In the genomic region with DNA sequence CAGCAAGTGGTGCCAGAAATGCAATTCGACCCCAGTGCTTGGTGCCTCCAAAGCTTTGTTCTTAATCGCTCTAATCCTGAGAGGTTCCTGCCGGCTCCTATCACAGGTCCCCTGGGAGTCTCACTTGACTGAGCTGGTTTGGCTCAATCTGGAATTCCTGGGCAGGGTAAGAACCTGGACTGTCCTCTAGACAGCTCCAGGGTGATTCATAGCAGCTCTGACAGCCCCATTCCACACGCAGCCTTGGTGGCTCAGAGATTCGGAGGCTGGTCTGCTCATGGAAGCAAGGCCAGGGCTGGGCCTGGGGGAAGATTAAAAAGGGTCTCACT, we compare ENCODE assay signal across 12 cellular contexts. TPM values are rescaled to one million over a fixed set of nuclear protein-coding genes. Genes with fewer than 3 reads are reported as not detected.
DNase-seq lines count a peak whose midpoint lies in the region; ATAC-seq and TF ChIP-seq lines count a peak whose summit lies in the region.
"Had no signal": no experiment of that assay in that cellular context is flagged by ENCODE, and none has a peak within 500 bp of the region (broad histone marks: within the 10 kb centered on the region; RNA-seq: fewer than 3 reads in every experiment).

No MANE protein-coding gene starts in this region.

- no peak overlapping the region for H3K27ac ChIP-seq in spleen

- H3K4me1 ChIP-seq in spleen = peaks cover 6 to 44% (median 29%) of the 10 kb centered on the region in 6 donors

- WGBS in spleen, 5 donors = 71 to 89% (median 82%) methylated on average over 5 of the region's 5 CpGs

- ATAC-seq in HG03280 (IDR thresholded peaks at IDR 0.05; ENCODE audit: unreplicated experiment) (no peak), GM18498 (IDR thresholded peaks at IDR 0.05; ENCODE audit: unreplicated experiment) (no peak)

- no peak for TF ChIP-seq POLR2A in spleen (IDR thresholded peaks at IDR 0.05)

- H3K9me3 ChIP-seq in spleen = no peaks in the 10 kb centered on the region

- peak; percentile 19 for DNase-seq in COLO829 (ENCODE audit: low spot score)
- DNase-seq in M059J (ENCODE audit: low read depth) = peak; percentile 50
- DNase-seq in astrocyte of the spinal cord (ENCODE audit: low read depth, low spot score) = peak; percentile 26
- peak; percentile 61 for DNase-seq in left kidney (ENCODE audit: low read depth, low spot score)
- no peak for DNase-seq in spleen
- DNase-seq in NCI-H2081 treated with DMSO at 0.1 percent for 48 hours (lab: John Stamatoyannopoulos, UW) = no peak
- DNase-seq: CD8-positive, alpha-beta memory T cell; effector CD4-positive, alpha-beta T cell; MV-4-11 had no signal

- in situ Hi-C loops in astrocyte of the spinal cord (cut with HindIII; ENCODE audit: low sequenced_read_pairs) = no loop called here

- no peak for TF ChIP-seq CTCF in astrocyte of the spinal cord (IDR thresholded peaks at IDR 0.05; ENCODE audit: low read depth, low read length)
- no peak for TF ChIP-seq CTCF in spleen (IDR thresholded peaks at IDR 0.05 in 8 of 11, conservative IDR thresholded peaks at IDR 0.05 in 3 of 11)

- intact Hi-C loops in spleen (cut with DNase I; ENCODE audit: low total_unique reads) = loop anchor here (5.0 kb wide), 1 partner anchor 475 kb away; no protein-coding TSS in a partner anchor

- H3K4me3 ChIP-seq in astrocyte of the spinal cord (ENCODE audit: low read depth, low read length) (no peak overlapping the region), spleen (no peak overlapping the region)
- H3K4me3 ChIP-seq: smooth muscle cell had no signal

- peaks cover 0 to 6% (median 0%) of the 10 kb centered on the region in 6 donors for H3K36me3 ChIP-seq in spleen

- no peaks in the 10 kb centered on the region for H3K27me3 ChIP-seq in spleen (replicated peaks in 1 of 7)

RNA-seq across cellular contexts. Expression of gene MYO5C, which starts 37.9 kb away (rescaled TPM):
- 2.5 and 6.4 TPM in 2 replicates for total RNA-seq in M059J (2014; rRNA removed; shearing (Covaris generic))
- 10 to 100 TPM in 6 of 7 donors, 1 to 10 TPM in 1; 6.2 to 23.4 (median 16.2) TPM for total RNA-seq in spleen
- polyA plus RNA-seq in spleen = 1 to 10 TPM in 2 of 3 donors, under 1 TPM in 1; 0.53 to 2.2 (median 2.2) TPM

Comparison
In these comparisons a context has a peak if more than half of its experiments do, and no peak if none do; other contexts are left out.
1. DNase-seq: peak in COLO829 (single experiment), M059J (single experiment), astrocyte of the spinal cord (single experiment) and left kidney (single experiment); none in spleen (single experiment) and NCI-H2081 treated with DMSO at 0.1 percent for 48 hours (single experiment).